22 cellular contexts compared by ENCODE assay signal in genomic region chr3:171326717-171327440, GRCh38.
DNase-seq lines count a peak whose midpoint lies in the region; ATAC-seq, FAIRE-seq and TF ChIP-seq lines count a peak whose summit lies in the region.
"Had no signal": no experiment of that assay in that cellular context is flagged by ENCODE, and none has a peak within 500 bp of the region (broad histone marks: within the 10 kb centered on the region; RNA-seq: fewer than 3 reads in every experiment).

No MANE protein-coding gene starts in this region.

- H3K27ac ChIP-seq in liver (ENCODE audit: low read depth in 1 of 2, low read length in 2 of 2) (no peak overlapping the region), HepG2 (ENCODE audit: extremely low read length, insufficient read depth, low read length) (no peak overlapping the region)
- H3K27ac ChIP-seq: A549, C4-2B, HL-60 had no signal

- no peak overlapping the region for H2AFZ ChIP-seq in HepG2 (ENCODE audit: low read length)

- POLR2A ChIA-PET in HepG2 (lab: Yijun Ruan, JAX): no interaction called here

- TF ChIP-seq RAD21 in liver (IDR thresholded peaks at IDR 0.05): no peak
- TF ChIP-seq RAD21 in HepG2 (CRISPR knock-in tag; IDR thresholded peaks at IDR 0.05): no peak

- TF ChIP-seq EP300 in HepG2 (IDR thresholded peaks at IDR 0.05; ENCODE audit: low read depth in 2 of 2, low read length in 2 of 2) (no peak), HepG2 (CRISPR knock-in tag; IDR thresholded peaks at IDR 0.05; ENCODE audit: borderline replicate concordance) (no peak)

- H3K27me3 ChIP-seq in liver (ENCODE audit: control insufficient read depth in 4 of 4, insufficient read depth in 4 of 4, low read length in 3 of 4): no peaks in the 10 kb centered on the region
- no peaks in the 10 kb centered on the region; a peak in 1 of 5 replicates for H3K27me3 ChIP-seq in HepG2 (ENCODE audit: control insufficient read depth in 1 of 2, insufficient read depth in 2 of 2, low read length in 2 of 2)

- H3K36me3 ChIP-seq in liver (ENCODE audit: control insufficient read depth in 4 of 4, insufficient read depth in 3 of 4, low read depth in 1 of 4, low read length in 3 of 4) (no peaks in the 10 kb centered on the region), HepG2 (replicated peaks in 1 of 2; ENCODE audit: control insufficient read depth in 1 of 2, insufficient read depth in 2 of 2, low read length in 2 of 2) (no peaks in the 10 kb centered on the region)
- H3K36me3 ChIP-seq: HAP-1 had no signal

- WGBS in liver: 91% methylated on average over 1 of the region's 1 CpG
- WGBS in HepG2 (ENCODE audit: low lambda C conversion rate): no CpG with 5 or more reads among the region's 1 CpG

- H3K27me3 Mint-ChIP-seq in activated T-helper 17 cell treated with anti-CD3 and anti-CD28 coated beads, Interleukin-2, amount 50 U/mL, for 72 hours: no peaks in the 10 kb centered on the region
- no peaks in the 10 kb centered on the region for H3K27me3 Mint-ChIP-seq in natural killer cell (ENCODE audit: low read depth in 2 of 2)
- H3K27me3 Mint-ChIP-seq in activated naive CD8-positive, alpha-beta T cell treated with anti-CD3 and anti-CD28 coated beads, Interleukin-2, amount 50 U/mL, for 24 hours: no peaks in the 10 kb centered on the region

- ATAC-seq in HepG2 (no peak), natural killer cell (no peak)
- no peak for ATAC-seq in activated T-helper 17 cell treated with anti-CD3 and anti-CD28 coated beads, Interleukin-2, amount 50 U/mL, for 72 hours (replicated peaks)
- ATAC-seq in activated naive CD8-positive, alpha-beta T cell treated with anti-CD3 and anti-CD28 coated beads, Interleukin-2, amount 50 U/mL, for 24 hours: no peak
- ATAC-seq: A549 had no signal

- no peak for TF ChIP-seq POLR2A in HepG2 (IDR thresholded peaks at IDR 0.05; ENCODE audit: insufficient read depth in 1 of 2, low read depth in 2 of 2, low read length in 2 of 2)

- no TSS peak for BruUV-seq in HepG2 (replicated peaks; lab: Mats Ljungman, UMichigan)

- H3K9me3 ChIP-seq in liver (ENCODE audit: control insufficient read depth in 4 of 4, low read length in 3 of 4) (no peaks in the 10 kb centered on the region), HepG2 (ENCODE audit: low read length) (no peaks in the 10 kb centered on the region)
- H3K9me3 ChIP-seq: A549, HAP-1 had no signal

- H3K4me2 ChIP-seq in HepG2 (ENCODE audit: low read depth, low read length): no peak overlapping the region
- H3K4me2 ChIP-seq: A549 had no signal

- in situ Hi-C loops in HepG2 (cut with HindIII; ENCODE audit: extremely low pct_ligation_motif_present, low pct_unique_long_range_greater_than_20kb): no loop called here

- no peak for DNase-seq in HepG2 (ENCODE audit: low spot score)
- DNase-seq in natural killer cell: no peak
- DNase-seq in GOT3 (lab: John Stamatoyannopoulos, UW): no peak
- no peak for DNase-seq in stimulated activated CD4-positive, alpha-beta T cell treated with anti-CD3 and anti-CD28 coated beads, Interleukin-4, amount 100 ng/mL, for 1 hour
- no peak for DNase-seq in activated naive CD8-positive, alpha-beta T cell treated with anti-CD3 and anti-CD28 coated beads, Interleukin-2, amount 50 U/mL, for 24 hours
- DNase-seq: Calu3; DMS79 treated with DMSO at 0.1 percent for 48 hours; NCI-H1048; NCI-H146; NCI-H2081 treated with DMSO at 0.1 percent for 48 hours; NCI-H345; NCI-H526 treated with DMSO at 0.1 percent for 48 hours; NK-92 treated with Interleukin-12 subunit alpha and Interleukin-12 subunit beta, amount 100 ng/mL, for 24 hours; OCI-M1 had no signal

- H3K9ac ChIP-seq in liver (ENCODE audit: low read depth in 1 of 2, low read length in 2 of 2) (no peak overlapping the region), HepG2 (ENCODE audit: insufficient read depth, low read depth, low read length) (no peak overlapping the region)

- CTCF ChIA-PET in HepG2 (lab: Yijun Ruan, JAX; ENCODE audit: low intra/inter-chr PET ratio, low total read pairs): no interaction called here

- H3K4me1 Mint-ChIP-seq in activated T-helper 17 cell treated with anti-CD3 and anti-CD28 coated beads, Interleukin-2, amount 50 U/mL, for 72 hours: peaks cover 15% of the 10 kb centered on the region
- H3K4me1 Mint-ChIP-seq in natural killer cell: peaks cover 67% of the 10 kb centered on the region in 2 donors
- peaks cover 34% of the 10 kb centered on the region for H3K4me1 Mint-ChIP-seq in activated naive CD8-positive, alpha-beta T cell treated with anti-CD3 and anti-CD28 coated beads, Interleukin-2, amount 50 U/mL, for 24 hours

- intact Hi-C loops in HepG2 (cut with micrococcal nuclease; ENCODE audit: unreplicated experiment) (no loop called here), natural killer cell (cut with micrococcal nuclease) (loop anchor here (5.0 kb wide), 1 partner anchor 240 kb away; no protein-coding TSS in a partner anchor)

- H3K9me3 Mint-ChIP-seq in activated T-helper 17 cell treated with anti-CD3 and anti-CD28 coated beads, Interleukin-2, amount 50 U/mL, for 72 hours: no peaks in the 10 kb centered on the region
- H3K9me3 Mint-ChIP-seq in natural killer cell: no peaks in the 10 kb centered on the region
- peaks cover 4% of the 10 kb centered on the region for H3K9me3 Mint-ChIP-seq in activated naive CD8-positive, alpha-beta T cell treated with anti-CD3 and anti-CD28 coated beads, Interleukin-2, amount 50 U/mL, for 24 hours

- TF ChIP-seq CTCF in liver (IDR thresholded peaks at IDR 0.05; ENCODE audit: low read depth, low read length, missing input control) (no peak), HepG2 (CRISPR knock-in tag; IDR thresholded peaks at IDR 0.05) (no peak), natural killer cell (IDR thresholded peaks at IDR 0.05) (no peak)

- no peak for FAIRE-seq in HepG2 (lab: Jason Lieb, UNC)
- FAIRE-seq: A549, G401.6, K562 had no signal

- peaks cover 0 to 4% (median 1%) of the 10 kb centered on the region in 4 donors for H3K4me1 ChIP-seq in liver (ENCODE audit: control insufficient read depth in 4 of 4, insufficient read depth in 4 of 4, low read length in 3 of 4)
- no peaks in the 10 kb centered on the region for H3K4me1 ChIP-seq in HepG2 (ENCODE audit: insufficient read depth, low read length)
- H3K4me1 ChIP-seq: A549 had no signal

- no peak overlapping the region for H3K4me3 Mint-ChIP-seq in activated T-helper 17 cell treated with anti-CD3 and anti-CD28 coated beads, Interleukin-2, amount 50 U/mL, for 72 hours
- no peak overlapping the region for H3K4me3 Mint-ChIP-seq in natural killer cell
- no peak overlapping the region for H3K4me3 Mint-ChIP-seq in activated naive CD8-positive, alpha-beta T cell treated with anti-CD3 and anti-CD28 coated beads, Interleukin-2, amount 50 U/mL, for 24 hours

- H3K79me2 ChIP-seq in HepG2 (ENCODE audit: insufficient read depth, low read length): no peaks in the 10 kb centered on the region

- peak overlapping the region; percentile 43 for H3K27ac Mint-ChIP-seq in activated T-helper 17 cell treated with anti-CD3 and anti-CD28 coated beads, Interleukin-2, amount 50 U/mL, for 72 hours
- H3K27ac Mint-ChIP-seq in natural killer cell: peak overlapping the region; percentile 13 to 56
- H3K27ac Mint-ChIP-seq in activated naive CD8-positive, alpha-beta T cell treated with anti-CD3 and anti-CD28 coated beads, Interleukin-2, amount 50 U/mL, for 24 hours: no peak overlapping the region

- H3K4me3 ChIP-seq in liver (ENCODE audit: low read depth in 1 of 3, low read length in 3 of 3) (no peak overlapping the region), HepG2 (replicated peaks in 1 of 3; ENCODE audit: insufficient read depth in 1 of 3, low read depth in 2 of 3, low read length in 3 of 3) (no peak overlapping the region)
- H3K4me3 ChIP-seq: A549, HAP-1, K562 had no signal

- H3K36me3 Mint-ChIP-seq in activated T-helper 17 cell treated with anti-CD3 and anti-CD28 coated beads, Interleukin-2, amount 50 U/mL, for 72 hours (ENCODE audit: low read depth): no peaks in the 10 kb centered on the region
- H3K36me3 Mint-ChIP-seq in natural killer cell: no peaks in the 10 kb centered on the region
- H3K36me3 Mint-ChIP-seq in activated naive CD8-positive, alpha-beta T cell treated with anti-CD3 and anti-CD28 coated beads, Interleukin-2, amount 50 U/mL, for 24 hours (ENCODE audit: low read depth): no peaks in the 10 kb centered on the region

- H4K20me1 ChIP-seq in HepG2 (ENCODE audit: insufficient read depth, low read length): no peaks in the 10 kb centered on the region

TF ChIP-seq in liver, 16 proteins besides CTCF, POLR2A, EP300 and RAD21 (continues in another document):
- TF ChIP-seq RXRA (IDR thresholded peaks at IDR 0.05): peak in 1 of 2 donors; percentile 60

TF ChIP-seq in HepG2, 621 proteins besides CTCF, POLR2A, EP300 and RAD21:
- TF ChIP-seq CHCHD3 (CRISPR knock-in tag; IDR thresholded peaks at IDR 0.05) (no peak), ZNF777 (CRISPR knock-in tag; IDR thresholded peaks at IDR 0.05) (no peak), HHEX (CRISPR knock-in tag; IDR thresholded peaks at IDR 0.05) (no peak), ZNF770 (CRISPR knock-in tag; IDR thresholded peaks at IDR 0.05) (no peak)
